In genomic region chr19:8108560-8109445, GRCh38 we compare ENCODE assay signal across 1 cellular context.
TF ChIP-seq lines count a peak whose summit lies in the region.

No MANE protein-coding gene starts in this region.

TF ChIP-seq in GM23338, 12 proteins besides CTCF, POLR2A, EP300 and RAD21 (continued from another document):
- no peak for TF ChIP-seq ZNF462 (CRISPR knock-in tag; IDR thresholded peaks at IDR 0.05)
- no peak for TF ChIP-seq ETS1 (IDR thresholded peaks at IDR 0.05)
- no peak for TF ChIP-seq STAT1 (IDR thresholded peaks at IDR 0.05; ENCODE audit: unreplicated experiment)
TF ChIP-seq in GM23338: peak in this region for 0.
